8 cellular contexts compared by ENCODE assay signal in genomic region chr4:183797445-183798248, GRCh38.
DNase-seq lines count a peak whose midpoint lies in the region; ATAC-seq lines count a peak whose summit lies in the region.

No MANE protein-coding gene starts in this region.

- ATAC-seq in GM18861 (IDR thresholded peaks at IDR 0.05; ENCODE audit: unreplicated experiment) = no peak

- no peak overlapping the region for H3K27ac Mint-ChIP-seq in activated naive CD4-positive, alpha-beta T cell treated with anti-CD3 and anti-CD28 coated beads for 36 hours

- H3K4me2 ChIP-seq in skeletal muscle satellite cell (ENCODE audit: low read length) = peak overlapping the region; percentile 79

- WGBS in iPS DF 6.9 (ENCODE audit: insufficient coverage, insufficient read length) = no CpG with 5 or more reads among the region's 98 CpGs

- H3K27ac ChIP-seq in iPS DF 6.9 (ENCODE audit: low read length) = no peak overlapping the region

- CTCF ChIA-PET in activated naive CD4-positive, alpha-beta T cell treated with anti-CD3 and anti-CD28 coated beads for 36 hours (lab: Charles Lee) = no interaction called here

- H3K4me3 ChIP-seq in iPS DF 6.9 (ENCODE audit: low read length) (peak overlapping the region; percentile 46), skeletal muscle satellite cell (ENCODE audit: low read length) (peak overlapping the region; percentile 58)

- H3K9ac ChIP-seq in skeletal muscle satellite cell (ENCODE audit: low read depth, low read length) = no peak overlapping the region

- peak overlapping the region; percentile 41 for H3K4me3 Mint-ChIP-seq in activated naive CD4-positive, alpha-beta T cell treated with anti-CD3 and anti-CD28 coated beads for 36 hours

- H3K27me3 ChIP-seq in iPS DF 6.9 (ENCODE audit: control insufficient read depth, insufficient read depth, low read length) (peaks cover 7% of the 10 kb centered on the region; the same call in 1 of the 2 replicates), skeletal muscle satellite cell (ENCODE audit: control insufficient read depth, insufficient read depth, low read length) (peaks cover 54% of the 10 kb centered on the region)

- peak; percentile 32 for DNase-seq in activated naive CD4-positive, alpha-beta T cell treated with anti-CD3 and anti-CD28 coated beads for 36 hours
- DNase-seq in activated naive CD4-positive, alpha-beta T cell (lab: John Stamatoyannopoulos, UW) = no peak
- DNase-seq in amniotic epithelial cell (ENCODE audit: low read depth) = peak; percentile 7
- DNase-seq in iPS DF 6.9 (ENCODE audit: low read depth, low spot score) = no peak
- DNase-seq in DMS79 (lab: John Stamatoyannopoulos, UW) = no peak
- no peak for DNase-seq in HCEC 1CT

- peaks cover 59% of the 10 kb centered on the region for H3K27me3 Mint-ChIP-seq in activated naive CD4-positive, alpha-beta T cell treated with anti-CD3 and anti-CD28 coated beads for 36 hours (ENCODE audit: low read depth)

- H3K4me1 Mint-ChIP-seq in activated naive CD4-positive, alpha-beta T cell treated with anti-CD3 and anti-CD28 coated beads for 36 hours (ENCODE audit: low read depth) = peaks cover 9% of the 10 kb centered on the region

- H3K9me3 Mint-ChIP-seq in activated naive CD4-positive, alpha-beta T cell treated with anti-CD3 and anti-CD28 coated beads for 36 hours = peaks cover 12% of the 10 kb centered on the region

- H3K9me3 ChIP-seq in iPS DF 6.9 (ENCODE audit: control insufficient read depth, insufficient read depth, low read length) = no peaks in the 10 kb centered on the region
- H3K9me3 ChIP-seq in skeletal muscle satellite cell (replicated peaks; ENCODE audit: low read length) = no peaks in the 10 kb centered on the region

- 0 out of 2 replicates have a peak, but pooled peaks cover 4% of the 10 kb centered on the region for H3K4me1 ChIP-seq in iPS DF 6.9 (ENCODE audit: control insufficient read depth, insufficient read depth, low read length)
- peaks cover 10% of the 10 kb centered on the region for H3K4me1 ChIP-seq in skeletal muscle satellite cell (ENCODE audit: control insufficient read depth, insufficient read depth, low read length)

- no peaks in the 10 kb centered on the region; the same call in 1 of the 2 replicates for H3K36me3 ChIP-seq in iPS DF 6.9 (ENCODE audit: control insufficient read depth, insufficient read depth, low read length)
- H3K36me3 ChIP-seq in skeletal muscle satellite cell (ENCODE audit: insufficient read depth, low read length) = no peaks in the 10 kb centered on the region

- intact Hi-C loops in activated naive CD4-positive, alpha-beta T cell treated with anti-CD3 and anti-CD28 coated beads for 36 hours (cut with micrococcal nuclease) = loop anchor here (2.0 kb wide), 2 partner anchors 175 to 325 kb away; no protein-coding TSS in a partner anchor

- peaks cover 4% of the 10 kb centered on the region for H3K36me3 Mint-ChIP-seq in activated naive CD4-positive, alpha-beta T cell treated with anti-CD3 and anti-CD28 coated beads for 36 hours (ENCODE audit: low read depth)

Comparison
In these comparisons a context has a peak if more than half of its experiments do, and no peak if none do; other contexts are left out.
1. DNase-seq: peak in activated naive CD4-positive, alpha-beta T cell treated with anti-CD3 and anti-CD28 coated beads for 36 hours (single experiment) and amniotic epithelial cell (single experiment); none in activated naive CD4-positive, alpha-beta T cell (0 of 4), iPS DF 6.9 (single experiment), DMS79 (single experiment) and HCEC 1CT (single experiment).